1 cellular context compared by ENCODE assay signal in the genomic region with DNA sequence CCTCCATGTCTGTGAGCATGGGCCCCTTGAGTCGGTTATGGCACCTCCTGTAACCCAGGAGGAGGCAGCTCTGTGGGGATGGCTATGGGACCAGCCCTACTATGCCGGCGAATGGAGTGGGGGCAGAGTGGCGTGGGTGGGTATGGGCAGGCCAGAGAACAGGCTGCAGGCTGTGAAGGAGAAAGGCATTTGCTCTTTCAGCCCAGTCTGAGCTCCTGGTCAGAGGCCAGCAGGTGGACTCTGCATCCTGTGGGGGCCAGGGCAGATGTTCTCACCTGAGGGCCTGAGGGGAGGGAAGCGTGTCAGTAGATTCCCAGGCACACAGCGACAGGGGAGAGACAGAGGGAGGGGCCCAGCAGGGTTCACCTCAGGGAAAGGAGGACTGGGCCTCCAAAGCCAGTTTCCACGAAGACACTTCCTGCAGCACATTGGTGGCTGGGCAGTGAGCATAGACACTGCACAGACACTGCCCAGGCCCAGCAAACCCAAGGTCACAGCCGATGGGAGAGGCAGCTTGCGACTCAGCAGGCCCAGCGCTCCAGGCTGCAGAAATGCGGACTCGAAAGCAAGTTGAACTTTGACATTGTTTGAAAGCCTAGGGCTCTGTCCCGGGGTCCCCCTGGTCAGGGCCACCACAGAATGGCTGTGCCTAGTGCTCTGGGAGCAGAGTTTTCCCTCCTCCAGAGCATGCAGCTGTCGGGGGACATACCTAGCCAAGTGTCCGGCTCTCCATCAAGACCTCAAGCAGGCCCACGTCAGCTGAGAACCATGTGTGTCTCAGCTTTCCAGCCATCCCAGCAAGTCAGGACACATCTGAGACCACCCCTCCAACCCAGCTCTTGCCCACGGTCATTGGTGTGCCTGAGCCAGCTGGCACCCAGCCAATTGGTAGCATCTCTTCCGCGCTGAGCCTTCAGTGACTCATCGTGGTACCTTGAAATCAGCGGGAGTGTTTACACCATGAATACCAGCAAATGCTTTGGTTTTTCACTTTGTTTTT.
TF ChIP-seq lines count a peak whose summit lies in the region.

No MANE protein-coding gene starts in this region.

TF ChIP-seq in HEK293, 187 proteins besides CTCF, POLR2A, EP300 and RAD21 (continued from another document):
- TF ChIP-seq, protein P1, sequence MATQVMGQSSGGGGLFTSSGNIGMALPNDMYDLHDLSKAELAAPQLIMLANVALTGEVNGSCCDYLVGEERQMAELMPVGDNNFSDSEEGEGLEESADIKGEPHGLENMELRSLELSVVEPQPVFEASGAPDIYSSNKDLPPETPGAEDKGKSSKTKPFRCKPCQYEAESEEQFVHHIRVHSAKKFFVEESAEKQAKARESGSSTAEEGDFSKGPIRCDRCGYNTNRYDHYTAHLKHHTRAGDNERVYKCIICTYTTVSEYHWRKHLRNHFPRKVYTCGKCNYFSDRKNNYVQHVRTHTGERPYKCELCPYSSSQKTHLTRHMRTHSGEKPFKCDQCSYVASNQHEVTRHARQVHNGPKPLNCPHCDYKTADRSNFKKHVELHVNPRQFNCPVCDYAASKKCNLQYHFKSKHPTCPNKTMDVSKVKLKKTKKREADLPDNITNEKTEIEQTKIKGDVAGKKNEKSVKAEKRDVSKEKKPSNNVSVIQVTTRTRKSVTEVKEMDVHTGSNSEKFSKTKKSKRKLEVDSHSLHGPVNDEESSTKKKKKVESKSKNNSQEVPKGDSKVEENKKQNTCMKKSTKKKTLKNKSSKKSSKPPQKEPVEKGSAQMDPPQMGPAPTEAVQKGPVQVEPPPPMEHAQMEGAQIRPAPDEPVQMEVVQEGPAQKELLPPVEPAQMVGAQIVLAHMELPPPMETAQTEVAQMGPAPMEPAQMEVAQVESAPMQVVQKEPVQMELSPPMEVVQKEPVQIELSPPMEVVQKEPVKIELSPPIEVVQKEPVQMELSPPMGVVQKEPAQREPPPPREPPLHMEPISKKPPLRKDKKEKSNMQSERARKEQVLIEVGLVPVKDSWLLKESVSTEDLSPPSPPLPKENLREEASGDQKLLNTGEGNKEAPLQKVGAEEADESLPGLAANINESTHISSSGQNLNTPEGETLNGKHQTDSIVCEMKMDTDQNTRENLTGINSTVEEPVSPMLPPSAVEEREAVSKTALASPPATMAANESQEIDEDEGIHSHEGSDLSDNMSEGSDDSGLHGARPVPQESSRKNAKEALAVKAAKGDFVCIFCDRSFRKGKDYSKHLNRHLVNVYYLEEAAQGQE (tag by site-specific recombination; IDR thresholded peaks at IDR 0.05) = no peak
- TF ChIP-seq, protein P2, sequence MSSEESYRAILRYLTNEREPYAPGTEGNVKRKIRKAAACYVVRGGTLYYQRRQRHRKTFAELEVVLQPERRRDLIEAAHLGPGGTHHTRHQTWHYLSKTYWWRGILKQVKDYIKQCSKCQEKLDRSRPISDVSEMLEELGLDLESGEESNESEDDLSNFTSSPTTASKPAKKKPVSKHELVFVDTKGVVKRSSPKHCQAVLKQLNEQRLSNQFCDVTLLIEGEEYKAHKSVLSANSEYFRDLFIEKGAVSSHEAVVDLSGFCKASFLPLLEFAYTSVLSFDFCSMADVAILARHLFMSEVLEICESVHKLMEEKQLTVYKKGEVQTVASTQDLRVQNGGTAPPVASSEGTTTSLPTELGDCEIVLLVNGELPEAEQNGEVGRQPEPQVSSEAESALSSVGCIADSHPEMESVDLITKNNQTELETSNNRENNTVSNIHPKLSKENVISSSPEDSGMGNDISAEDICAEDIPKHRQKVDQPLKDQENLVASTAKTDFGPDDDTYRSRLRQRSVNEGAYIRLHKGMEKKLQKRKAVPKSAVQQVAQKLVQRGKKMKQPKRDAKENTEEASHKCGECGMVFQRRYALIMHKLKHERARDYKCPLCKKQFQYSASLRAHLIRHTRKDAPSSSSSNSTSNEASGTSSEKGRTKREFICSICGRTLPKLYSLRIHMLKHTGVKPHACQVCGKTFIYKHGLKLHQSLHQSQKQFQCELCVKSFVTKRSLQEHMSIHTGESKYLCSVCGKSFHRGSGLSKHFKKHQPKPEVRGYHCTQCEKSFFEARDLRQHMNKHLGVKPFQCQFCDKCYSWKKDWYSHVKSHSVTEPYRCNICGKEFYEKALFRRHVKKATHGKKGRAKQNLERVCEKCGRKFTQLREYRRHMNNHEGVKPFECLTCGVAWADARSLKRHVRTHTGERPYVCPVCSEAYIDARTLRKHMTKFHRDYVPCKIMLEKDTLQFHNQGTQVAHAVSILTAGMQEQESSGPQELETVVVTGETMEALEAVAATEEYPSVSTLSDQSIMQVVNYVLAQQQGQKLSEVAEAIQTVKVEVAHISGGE (tag by site-specific recombination; conservative IDR thresholded peaks at IDR 0.05; ENCODE audit: low read depth) = no peak
- TF ChIP-seq ZNF354C (tag by site-specific recombination; IDR thresholded peaks at IDR 0.05; ENCODE audit: borderline replicate concordance, low read depth) = no peak
- no peak for TF ChIP-seq HOXA7 (CRISPR knock-in tag; IDR thresholded peaks at IDR 0.05; ENCODE audit: borderline replicate concordance)
- TF ChIP-seq, protein P3, sequence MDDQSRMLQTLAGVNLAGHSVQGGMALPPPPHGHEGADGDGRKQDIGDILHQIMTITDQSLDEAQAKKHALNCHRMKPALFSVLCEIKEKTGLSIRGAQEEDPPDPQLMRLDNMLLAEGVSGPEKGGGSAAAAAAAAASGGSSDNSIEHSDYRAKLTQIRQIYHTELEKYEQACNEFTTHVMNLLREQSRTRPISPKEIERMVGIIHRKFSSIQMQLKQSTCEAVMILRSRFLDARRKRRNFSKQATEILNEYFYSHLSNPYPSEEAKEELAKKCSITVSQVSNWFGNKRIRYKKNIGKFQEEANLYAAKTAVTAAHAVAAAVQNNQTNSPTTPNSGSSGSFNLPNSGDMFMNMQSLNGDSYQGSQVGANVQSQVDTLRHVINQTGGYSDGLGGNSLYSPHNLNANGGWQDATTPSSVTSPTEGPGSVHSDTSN (CRISPR knock-in tag; IDR thresholded peaks at IDR 0.05) = no peak
- TF ChIP-seq SCRT2 (tag by site-specific recombination; IDR thresholded peaks at IDR 0.05) = no peak
- TF ChIP-seq, protein P4, sequence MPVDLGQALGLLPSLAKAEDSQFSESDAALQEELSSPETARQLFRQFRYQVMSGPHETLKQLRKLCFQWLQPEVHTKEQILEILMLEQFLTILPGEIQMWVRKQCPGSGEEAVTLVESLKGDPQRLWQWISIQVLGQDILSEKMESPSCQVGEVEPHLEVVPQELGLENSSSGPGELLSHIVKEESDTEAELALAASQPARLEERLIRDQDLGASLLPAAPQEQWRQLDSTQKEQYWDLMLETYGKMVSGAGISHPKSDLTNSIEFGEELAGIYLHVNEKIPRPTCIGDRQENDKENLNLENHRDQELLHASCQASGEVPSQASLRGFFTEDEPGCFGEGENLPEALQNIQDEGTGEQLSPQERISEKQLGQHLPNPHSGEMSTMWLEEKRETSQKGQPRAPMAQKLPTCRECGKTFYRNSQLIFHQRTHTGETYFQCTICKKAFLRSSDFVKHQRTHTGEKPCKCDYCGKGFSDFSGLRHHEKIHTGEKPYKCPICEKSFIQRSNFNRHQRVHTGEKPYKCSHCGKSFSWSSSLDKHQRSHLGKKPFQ (tag by site-specific recombination; IDR thresholded peaks at IDR 0.05) = no peak
- TF ChIP-seq ZNF19 (tag by site-specific recombination; IDR thresholded peaks at IDR 0.05; ENCODE audit: low read depth) = no peak
- TF ChIP-seq, protein P5, sequence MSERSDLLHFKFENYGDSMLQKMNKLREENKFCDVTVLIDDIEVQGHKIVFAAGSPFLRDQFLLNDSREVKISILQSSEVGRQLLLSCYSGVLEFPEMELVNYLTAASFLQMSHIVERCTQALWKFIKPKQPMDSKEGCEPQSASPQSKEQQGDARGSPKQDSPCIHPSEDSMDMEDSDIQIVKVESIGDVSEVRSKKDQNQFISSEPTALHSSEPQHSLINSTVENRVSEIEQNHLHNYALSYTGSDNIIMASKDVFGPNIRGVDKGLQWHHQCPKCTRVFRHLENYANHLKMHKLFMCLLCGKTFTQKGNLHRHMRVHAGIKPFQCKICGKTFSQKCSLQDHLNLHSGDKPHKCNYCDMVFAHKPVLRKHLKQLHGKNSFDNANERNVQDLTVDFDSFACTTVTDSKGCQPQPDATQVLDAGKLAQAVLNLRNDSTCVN (tag by site-specific recombination; optimal IDR thresholded peaks at IDR 0.05) = no peak
- TF ChIP-seq MEIS1 (CRISPR knock-in tag; IDR thresholded peaks at IDR 0.05; ENCODE audit: borderline replicate concordance) = no peak
- TF ChIP-seq ZNF175 (tag by site-specific recombination; IDR thresholded peaks at IDR 0.05) = no peak
- TF ChIP-seq ZNF664 (tag by site-specific recombination; IDR thresholded peaks at IDR 0.05) = no peak
- TF ChIP-seq KLF9 (tag by site-specific recombination; IDR thresholded peaks at IDR 0.05; ENCODE audit: low read depth) = no peak
